8 cellular contexts compared by ENCODE assay signal in genomic region chr1:43058545-43059360, GRCh38.
DNase-seq lines count a peak whose midpoint lies in the region; ATAC-seq and TF ChIP-seq lines count a peak whose summit lies in the region.

No MANE protein-coding gene starts in this region.

- H3K4me2 ChIP-seq in DOHH2 (ENCODE audit: low read length) (peak overlapping the region; percentile 41), PC-9 (no peak overlapping the region)

- intact Hi-C loops in PC-9 (cut with micrococcal nuclease; ENCODE audit: unreplicated experiment) = no loop called here

- no peaks in the 10 kb centered on the region for H3K27me3 ChIP-seq in DOHH2 (ENCODE audit: control insufficient read depth, low read length)
- H3K27me3 ChIP-seq in PC-9 (ENCODE audit: insufficient read depth, low read depth) = no peaks in the 10 kb centered on the region

- H3K36me3 ChIP-seq in DOHH2 (ENCODE audit: control insufficient read depth, low read length) (no peaks in the 10 kb centered on the region), PC-9 (ENCODE audit: low read depth) (no peaks in the 10 kb centered on the region)

- peak; percentile 39 for DNase-seq in M059J (ENCODE audit: low read depth)
- peak; percentile 67 for DNase-seq in astrocyte of the hippocampus (ENCODE audit: low read depth, low spot score)
- peak in 1 of 2 experiments; percentile 52 for DNase-seq in mesothelial cell of epicardium (ENCODE audit: low spot score in 2 of 2, unreplicated experiment in 2 of 2)
- DNase-seq in PC-9 = no peak
- DNase-seq in middle frontal gyrus (ENCODE audit: extremely low spot score, low spot score) = no peak
- no peak for DNase-seq in HuH-7.5 (ENCODE audit: low spot score)

- H3K9me3 ChIP-seq in DOHH2 (ENCODE audit: control insufficient read depth, insufficient read depth, low read length) = no peaks in the 10 kb centered on the region
- no peaks in the 10 kb centered on the region for H3K9me3 ChIP-seq in PC-9 (ENCODE audit: insufficient read depth, low read depth)

- peaks cover 53% of the 10 kb centered on the region for H3K4me1 Mint-ChIP-seq in mesothelial cell of epicardium

- H3K4me3 ChIP-seq in DOHH2 (ENCODE audit: low read length) = 0 out of 2 replicates have a peak overlapping the region, but pooled peaks have one; percentile 23
- H3K4me3 ChIP-seq in PC-9 = no peak overlapping the region

- no peak overlapping the region for H2AFZ ChIP-seq in PC-9

- H3K79me2 ChIP-seq in DOHH2 (ENCODE audit: control insufficient read depth, low read length) = no peaks in the 10 kb centered on the region
- no peaks in the 10 kb centered on the region for H3K79me2 ChIP-seq in PC-9 (ENCODE audit: low read depth)

- no peak overlapping the region for H3K4me3 Mint-ChIP-seq in mesothelial cell of epicardium

- no peak overlapping the region for H3K27ac ChIP-seq in DOHH2 (ENCODE audit: low read depth, low read length)
- no peak overlapping the region for H3K27ac ChIP-seq in PC-9

- no peak for ATAC-seq in HG02623 (IDR thresholded peaks at IDR 0.05; ENCODE audit: unreplicated experiment)

- H3K4me1 ChIP-seq in DOHH2 (ENCODE audit: control insufficient read depth, low read length) = peaks cover 13% of the 10 kb centered on the region
- H3K4me1 ChIP-seq in PC-9 (replicated peaks; ENCODE audit: insufficient read depth) = no peaks in the 10 kb centered on the region

- no peaks in the 10 kb centered on the region for H4K20me1 ChIP-seq in DOHH2 (ENCODE audit: control insufficient read depth, insufficient read depth, low read depth, low read length)
- no peaks in the 10 kb centered on the region for H4K20me1 ChIP-seq in PC-9 (ENCODE audit: insufficient read depth)

- H3K27me3 Mint-ChIP-seq in mesothelial cell of epicardium (ENCODE audit: low read depth) = no peaks in the 10 kb centered on the region

- H3K36me3 Mint-ChIP-seq in mesothelial cell of epicardium = no peaks in the 10 kb centered on the region

- H3K9me2 ChIP-seq in DOHH2 (replicated peaks; ENCODE audit: control insufficient read depth, low read length) (no peaks in the 10 kb centered on the region), PC-9 (ENCODE audit: insufficient read depth) (no peaks in the 10 kb centered on the region)

- CTCF ChIA-PET in PC-9 (lab: Charles Lee) = no interaction called here

- no peaks in the 10 kb centered on the region for H3K9me3 Mint-ChIP-seq in mesothelial cell of epicardium

- H3F3A ChIP-seq in DOHH2 (ENCODE audit: control insufficient read depth, insufficient read depth) (no peaks in the 10 kb centered on the region), PC-9 (ENCODE audit: insufficient read depth, low read depth) (no peaks in the 10 kb centered on the region)

- TF ChIP-seq CTCF in DOHH2 (IDR thresholded peaks at IDR 0.05; ENCODE audit: low read depth, low read length, poor library complexity, severe bottlenecking) (no peak), mesothelial cell of epicardium (IDR thresholded peaks at IDR 0.05; ENCODE audit: unreplicated experiment) (no peak), PC-9 (conservative IDR thresholded peaks at IDR 0.05) (no peak)

- POLR2A ChIA-PET in PC-9 (lab: Charles Lee; ENCODE audit: unreplicated experiment) = interaction anchor here (0.6 kb wide), 1 partner anchor 154 kb away, joined by 23 read pairs; no protein-coding TSS in a partner anchor

- no TSS peak for BruUV-seq in PC-9 (replicated peaks; lab: Mats Ljungman, UMichigan)

- peak overlapping the region; percentile 83 for H3K27ac Mint-ChIP-seq in mesothelial cell of epicardium

Comparison
In these comparisons a context has a peak if more than half of its experiments do, and no peak if none do; other contexts are left out.
1. DNase-seq: peak in M059J (single experiment) and astrocyte of the hippocampus (single experiment); none in PC-9 (0 of 2), middle frontal gyrus (single experiment) and HuH-7.5 (single experiment).